7 cellular contexts compared by ENCODE assay signal in the genomic region with DNA sequence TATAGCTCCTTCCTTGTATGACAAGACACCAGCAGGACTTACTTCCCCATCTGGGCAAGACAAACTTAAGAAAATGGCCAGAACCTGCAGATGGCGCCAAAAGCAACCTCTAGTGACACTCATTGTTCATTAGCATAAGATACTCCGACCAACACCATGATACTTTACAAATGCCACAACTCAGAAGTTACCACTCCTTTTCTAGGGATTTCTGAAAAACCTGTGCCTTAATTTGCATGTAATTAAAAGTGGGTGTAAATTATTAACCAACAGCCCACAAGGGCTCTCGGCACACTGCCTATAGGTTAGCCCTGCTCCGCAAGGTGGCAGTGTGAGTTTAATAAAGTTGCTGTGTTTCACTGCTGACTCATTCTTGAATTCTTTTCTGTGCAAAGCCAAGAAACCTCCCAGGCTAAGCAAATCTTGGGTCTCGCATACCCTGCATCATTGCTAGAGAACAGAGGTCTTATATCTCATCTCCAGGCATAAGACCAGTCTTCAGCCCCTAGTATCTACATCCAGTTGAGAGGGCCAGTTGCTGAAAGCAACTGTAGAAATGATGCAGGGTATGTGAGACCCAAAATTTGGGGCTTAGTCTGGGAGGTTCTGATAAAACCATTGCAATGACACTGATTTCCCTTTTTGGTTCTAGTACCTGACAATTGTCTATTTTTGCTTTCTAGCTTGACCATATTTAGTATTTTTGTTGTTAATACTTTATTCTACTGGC.
A peak's percentile ranks its signal among the peaks of the same experiment; 100 is the strongest.
DNase-seq lines count a peak whose midpoint lies in the region; ATAC-seq, FAIRE-seq and TF ChIP-seq lines count a peak whose summit lies in the region.

No MANE protein-coding gene starts in this region.

- H3K27me3 ChIP-seq in KMS-11 (ENCODE audit: insufficient read depth, low read depth) (no peaks in the 10 kb centered on the region), K562 (ENCODE audit: control insufficient read depth in 2 of 2, insufficient read depth in 2 of 2, low read length in 2 of 2) (no peaks in the 10 kb centered on the region)

- H3K79me2 ChIP-seq in KMS-11 (ENCODE audit: insufficient read depth, low read depth) (no peaks in the 10 kb centered on the region; the same call in 1 of the 2 replicates), K562 (ENCODE audit: control insufficient read depth, insufficient read depth, low read length) (peaks cover 71% of the 10 kb centered on the region)

- H3K4me1 ChIP-seq in KMS-11 (ENCODE audit: low read depth, poor library complexity, severe bottlenecking) (peaks cover 18% of the 10 kb centered on the region), K562 (replicated peaks in 1 of 2; ENCODE audit: control insufficient read depth in 2 of 2, insufficient read depth in 2 of 2, low read length in 2 of 2) (peaks cover 0 to 3% of the 10 kb centered on the region in 2 experiments; a peak in 2 of 5 replicates), kidney (ENCODE audit: control insufficient read depth in 1 of 2, insufficient read depth in 1 of 2, low read depth in 1 of 2, low read length in 2 of 2) (no peaks in the 10 kb centered on the region)

- WGBS in K562 (ENCODE audit: insufficient coverage, low coverage, missing lambda C conversion rate): 4% methylated on average over 5 of the region's 5 CpGs

- H4K20me1 ChIP-seq in KMS-11 (ENCODE audit: insufficient read depth): no peaks in the 10 kb centered on the region
- H4K20me1 ChIP-seq in K562 (replicated peaks; ENCODE audit: control insufficient read depth, insufficient read depth, low read length): peaks cover 4% of the 10 kb centered on the region; the same call in 1 of the 2 replicates

- H3K27ac ChIP-seq in KMS-11 (peak overlapping the region; percentile 31; the same call in 1 of the 2 replicates), K562 (ENCODE audit: extremely low read depth, low read depth, low read length) (peak overlapping the region; percentile 67), kidney (ENCODE audit: low read depth in 2 of 2, low read length in 2 of 2) (no peak overlapping the region)

- ATAC-seq in K562: peak; percentile 96

- H3K9me3 Mint-ChIP-seq in T-helper 2 cell treated with Interferon-gamma antibody and Interleukin-4, amounts not matched to agents 5 μg/mL and 100 μg/mL, for 36 hours: no peaks in the 10 kb centered on the region

- in situ Hi-C loops in K562 (cut with MboI): no loop called here

- no peaks in the 10 kb centered on the region for H3K27me3 Mint-ChIP-seq in T-helper 2 cell treated with Interferon-gamma antibody and Interleukin-4, amounts not matched to agents 5 μg/mL and 100 μg/mL, for 36 hours (ENCODE audit: low read depth)

- peak; percentile 45; the same call in 1 of the 2 replicates for TF ChIP-seq EP300 in K562 (IDR thresholded peaks at IDR 0.05; ENCODE audit: low read length)

- TF ChIP-seq RAD21 in K562 (CRISPR knock-in tag; conservative IDR thresholded peaks at IDR 0.05 in 1 of 2, IDR thresholded peaks at IDR 0.05 in 1 of 2): peak; percentile 87 to 88

- H3K4me2 ChIP-seq in KMS-11: no peak overlapping the region
- peak overlapping the region; percentile 69 for H3K4me2 ChIP-seq in K562 (ENCODE audit: insufficient read depth, low read length)

- no peaks in the 10 kb centered on the region for H3K36me3 Mint-ChIP-seq in T-helper 2 cell treated with Interferon-gamma antibody and Interleukin-4, amounts not matched to agents 5 μg/mL and 100 μg/mL, for 36 hours (ENCODE audit: low read depth)

- POLR2A ChIA-PET in K562 (lab: Yijun Ruan, JAX): interaction anchor here (0.6 to 0.7 kb wide), 4 partner anchors 22 to 100 kb away, joined by 3 to 4 read pairs (median 3); no protein-coding TSS in a partner anchor

- DNase-seq in GM12891 (ENCODE audit: insufficient read length, low spot score) (peak; percentile 22), H54 (ENCODE audit: insufficient read length, low spot score) (peak; percentile 15), K562 (ENCODE audit: extremely low read depth in 1 of 4, low spot score in 3 of 4) (peak; percentile 51 to 91 (median 62)), kidney (no peak)
- DNase-seq in T-helper 2 cell treated with Interferon-gamma antibody and Interleukin-4, amounts not matched to agents 5 μg/mL and 100 μg/mL, for 36 hours (ENCODE audit: low spot score): peak; percentile 44
- peak; percentile 49 for DNase-seq in stimulated activated CD8-positive, alpha-beta memory T cell treated with anti-CD3 and anti-CD28 coated beads, Interleukin-12 subunit alpha, Interleukin-12 subunit beta, amount 100 ng/mL, for 1 hour (ENCODE audit: low read depth)

- no peaks in the 10 kb centered on the region for H3K9me1 ChIP-seq in K562 (ENCODE audit: control insufficient read depth, insufficient read depth, low read length)

- H3K9me3 ChIP-seq in K562 (replicated peaks; ENCODE audit: control insufficient read depth, insufficient read depth, low read depth, low read length) (no peaks in the 10 kb centered on the region), kidney (ENCODE audit: control insufficient read depth in 1 of 2, low read length in 2 of 2) (no peaks in the 10 kb centered on the region)

- BruUV-seq in K562 (replicated peaks; lab: Mats Ljungman, UMichigan): no TSS peak

- H3K27ac Mint-ChIP-seq in T-helper 2 cell treated with Interferon-gamma antibody and Interleukin-4, amounts not matched to agents 5 μg/mL and 100 μg/mL, for 36 hours: no peak overlapping the region

- no peak overlapping the region for H3K4me3 ChIP-seq in KMS-11 (IDR thresholded peaks at IDR 0.05; ENCODE audit: insufficient read depth, low read depth, low read length)
- peak overlapping the region; percentile 37 for H3K4me3 ChIP-seq in K562
- H3K4me3 ChIP-seq in kidney (ENCODE audit: low read length in 2 of 2): peak overlapping the region; percentile 36 to 50

- FAIRE-seq in GM12891 (lab: Jason Lieb, UNC): peak; percentile 97
- peak; percentile 99 for FAIRE-seq in H54 (lab: Jason Lieb, UNC)
- FAIRE-seq in K562 (lab: Jason Lieb, UNC): peak; percentile 96
- FAIRE-seq in kidney (lab: Jason Lieb, UNC): peak; percentile 17

- CTCF ChIA-PET in K562 (lab: Yijun Ruan, JAX; ENCODE audit: low intra/inter-chr PET ratio): interaction anchor here (0.5 to 3.5 kb wide), 7 partner anchors 95 to 1973 kb away, joined by 3 to 58 read pairs (median 5); no protein-coding TSS in a partner anchor

- H3K4me1 Mint-ChIP-seq in T-helper 2 cell treated with Interferon-gamma antibody and Interleukin-4, amounts not matched to agents 5 μg/mL and 100 μg/mL, for 36 hours (ENCODE audit: low read depth): peaks cover 1% of the 10 kb centered on the region

- H3K9ac ChIP-seq in KMS-11: no peak overlapping the region
- peak overlapping the region in 1 of 2 experiments; percentile 43; a peak in 1 of 4 replicates for H3K9ac ChIP-seq in K562 (ENCODE audit: insufficient read depth in 1 of 2, low read depth in 2 of 2, low read length in 2 of 2)
- H3K9ac ChIP-seq in kidney (ENCODE audit: low read length in 2 of 2): peak overlapping the region in 1 of 2 donors; percentile 43

- TF ChIP-seq CTCF in KMS-11 (conservative IDR thresholded peaks at IDR 0.05; ENCODE audit: low read depth, low read length): peak; percentile 80
- TF ChIP-seq CTCF in K562 (IDR thresholded peaks at IDR 0.05 in 2 of 3, conservative IDR thresholded peaks at IDR 0.05 in 1 of 3; ENCODE audit: insufficient read depth in 2 of 3, low read depth in 1 of 3, low read length in 3 of 3): peak; percentile 93 to 98 (median 97)
- peak; percentile 46 for TF ChIP-seq CTCF in kidney (IDR thresholded peaks at IDR 0.05; ENCODE audit: borderline replicate concordance, extremely low read depth, insufficient read depth)

- H2AFZ ChIP-seq in KMS-11 (ENCODE audit: low read depth): no peak overlapping the region
- H2AFZ ChIP-seq in K562 (ENCODE audit: low read depth, low read length): peak overlapping the region; percentile 73

- H3K36me3 ChIP-seq in KMS-11 (ENCODE audit: insufficient read depth) (no peaks in the 10 kb centered on the region), K562 (ENCODE audit: control insufficient read depth, insufficient read depth, low read length) (peaks cover 12% of the 10 kb centered on the region; the same call in 2 of the 3 replicates), kidney (ENCODE audit: control insufficient read depth in 1 of 2, insufficient read depth in 2 of 2, low read length in 2 of 2) (no peaks in the 10 kb centered on the region)

- intact Hi-C loops in K562 (cut with micrococcal nuclease) (loop anchor here (1.0 to 5.0 kb wide), 6 partner anchors 95 to 505 kb away; no protein-coding TSS in a partner anchor), kidney (cut with DNase I) (no loop called here)

- peak overlapping the region; percentile 54 for H3K4me3 Mint-ChIP-seq in T-helper 2 cell treated with Interferon-gamma antibody and Interleukin-4, amounts not matched to agents 5 μg/mL and 100 μg/mL, for 36 hours

- TF ChIP-seq POLR2A in GM12891 (IDR thresholded peaks at IDR 0.05; ENCODE audit: low read depth, low read length) (no peak), H54 (IDR thresholded peaks at IDR 0.05; ENCODE audit: low read depth, low read length) (no peak), K562 (conservative IDR thresholded peaks at IDR 0.05) (no peak)

TF ChIP-seq in GM12891, 5 proteins besides CTCF, POLR2A, EP300 and RAD21:
- TF ChIP-seq POU2F2 (IDR thresholded peaks at IDR 0.05; ENCODE audit: low read depth, low read length) (0 out of 2 replicates have a peak, but pooled peaks have one; percentile 66), TAF1 (IDR thresholded peaks at IDR 0.05; ENCODE audit: low read depth, low read length) (no peak)

TF ChIP-seq in K562, 482 proteins besides CTCF, POLR2A, EP300 and RAD21 (continues in another document):
- TF ChIP-seq, protein P1, sequence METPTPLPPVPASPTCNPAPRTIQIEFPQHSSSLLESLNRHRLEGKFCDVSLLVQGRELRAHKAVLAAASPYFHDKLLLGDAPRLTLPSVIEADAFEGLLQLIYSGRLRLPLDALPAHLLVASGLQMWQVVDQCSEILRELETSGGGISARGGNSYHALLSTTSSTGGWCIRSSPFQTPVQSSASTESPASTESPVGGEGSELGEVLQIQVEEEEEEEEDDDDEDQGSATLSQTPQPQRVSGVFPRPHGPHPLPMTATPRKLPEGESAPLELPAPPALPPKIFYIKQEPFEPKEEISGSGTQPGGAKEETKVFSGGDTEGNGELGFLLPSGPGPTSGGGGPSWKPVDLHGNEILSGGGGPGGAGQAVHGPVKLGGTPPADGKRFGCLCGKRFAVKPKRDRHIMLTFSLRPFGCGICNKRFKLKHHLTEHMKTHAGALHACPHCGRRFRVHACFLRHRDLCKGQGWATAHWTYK (CRISPR knock-in tag; IDR thresholded peaks at IDR 0.05): no peak
- no peak for TF ChIP-seq ZKSCAN3 (CRISPR knock-in tag; IDR thresholded peaks at IDR 0.05)

Comparison
In these comparisons a context has a peak if more than half of its experiments do, and no peak if none do; other contexts are left out.
1. H3K27ac ChIP-seq: peak in KMS-11 (single experiment) and K562 (single experiment); none in kidney (0 of 2).
2. CTCF ChIP-seq: peak in every context shown above with its lines; median percentile 97 in K562; 80 in KMS-11; 46 in kidney.